Comparison of ENCODE assay signal across 14 cellular contexts in genomic region chr19:6774821-6775707, GRCh38. TPM values are rescaled to one million over a fixed set of nuclear protein-coding genes. Genes with fewer than 3 reads are reported as not detected.
DNase-seq lines count a peak whose midpoint lies in the region; ATAC-seq, FAIRE-seq and TF ChIP-seq lines count a peak whose summit lies in the region.
"Had no signal": no experiment of that assay in that cellular context is flagged by ENCODE, and none has a peak within 500 bp of the region (broad histone marks: within the 10 kb centered on the region; RNA-seq: fewer than 3 reads in every experiment).

No MANE protein-coding gene starts in this region.

- 83% methylated on average over 11 of the region's 11 CpGs for WGBS in prostate gland

- no peaks in the 10 kb centered on the region for H3K9me3 Mint-ChIP-seq in CD4-positive, alpha-beta memory T cell

- peaks cover 27 to 42% of the 10 kb centered on the region in 2 donors for H3K36me3 Mint-ChIP-seq in CD4-positive, alpha-beta memory T cell

- H3K4me1 ChIP-seq in CD4-positive, alpha-beta memory T cell (ENCODE audit: insufficient read depth, low read length), result peaks cover 58% of the 10 kb centered on the region
- no peaks in the 10 kb centered on the region for H3K4me1 ChIP-seq in prostate gland (replicated peaks)
- H3K4me1 ChIP-seq in kidney (ENCODE audit: control insufficient read depth in 1 of 2, insufficient read depth in 1 of 2, low read depth in 1 of 2, low read length in 2 of 2), result no peaks in the 10 kb centered on the region
- H3K4me1 ChIP-seq: tibial nerve had no signal

- no peak overlapping the region for H3K9ac ChIP-seq in kidney (ENCODE audit: low read length in 2 of 2)

- peaks cover 7% of the 10 kb centered on the region for H3K36me3 ChIP-seq in CD4-positive, alpha-beta memory T cell (ENCODE audit: insufficient read depth, low read length)
- no peaks in the 10 kb centered on the region for H3K36me3 ChIP-seq in prostate gland
- H3K36me3 ChIP-seq in kidney (ENCODE audit: control insufficient read depth in 1 of 2, insufficient read depth in 2 of 2, low read length in 2 of 2), result no peaks in the 10 kb centered on the region
- H3K36me3 ChIP-seq: tibial nerve had no signal

- TF ChIP-seq POLR2A in GM12891 (IDR thresholded peaks at IDR 0.05; ENCODE audit: low read depth, low read length) (no peak), prostate gland (IDR thresholded peaks at IDR 0.05) (no peak)

- no peak for DNase-seq in CD4-positive, alpha-beta memory T cell
- no peak for DNase-seq in GM12891 (ENCODE audit: insufficient read length, low spot score)
- peak; percentile 68 for DNase-seq in RPMI8226
- peak; percentile 2 for DNase-seq in fibroblast of peridontal ligament (ENCODE audit: extremely low read depth)
- DNase-seq in prostate gland (ENCODE audit: low spot score), result no peak
- no peak for DNase-seq in kidney
- no peak for DNase-seq in cerebellar cortex (ENCODE audit: low spot score)

- no peaks in the 10 kb centered on the region for H3K9me3 ChIP-seq in CD4-positive, alpha-beta memory T cell (ENCODE audit: control insufficient read depth in 1 of 2, low read length in 2 of 2)
- H3K9me3 ChIP-seq in prostate gland (no peaks in the 10 kb centered on the region), kidney (ENCODE audit: control insufficient read depth in 1 of 2, low read length in 2 of 2) (no peaks in the 10 kb centered on the region)

- CTCF ChIA-PET in CD4-positive, alpha-beta memory T cell (lab: Charles Lee; ENCODE audit: partially characterized antibody), result interaction anchor here (1.4 kb wide), 2 partner anchors 37 to 88 kb away, joined by 3 read pairs; no protein-coding TSS in a partner anchor

- H3K27ac Mint-ChIP-seq in CD4-positive, alpha-beta memory T cell, result peak overlapping the region; percentile 67 to 95 (median 86)

- ATAC-seq in HG03097 (IDR thresholded peaks at IDR 0.05; ENCODE audit: low FRiP score, unreplicated experiment), result no peak

- TF ChIP-seq CTCF in prostate gland (IDR thresholded peaks at IDR 0.05) (no peak), kidney (IDR thresholded peaks at IDR 0.05; ENCODE audit: borderline replicate concordance, extremely low read depth, insufficient read depth) (no peak)

- H3K27me3 Mint-ChIP-seq in CD4-positive, alpha-beta memory T cell, result no peaks in the 10 kb centered on the region

- H3K27me3 ChIP-seq in CD4-positive, alpha-beta memory T cell (ENCODE audit: insufficient read depth, low read length), result no peaks in the 10 kb centered on the region
- no peaks in the 10 kb centered on the region for H3K27me3 ChIP-seq in prostate gland (replicated peaks; ENCODE audit: insufficient read depth)

- FAIRE-seq in GM12891 (lab: Jason Lieb, UNC) (peak; percentile 28), kidney (lab: Jason Lieb, UNC) (no peak)
- FAIRE-seq: G401.6, keratinocyte had no signal

- peak overlapping the region; percentile 57 to 95 (median 72) for H3K4me3 Mint-ChIP-seq in CD4-positive, alpha-beta memory T cell

- no peak overlapping the region for H3K4me3 ChIP-seq in CD4-positive, alpha-beta memory T cell (ENCODE audit: low read length in 2 of 2)
- H3K4me3 ChIP-seq in prostate gland (no peak overlapping the region), kidney (ENCODE audit: low read length in 2 of 2) (no peak overlapping the region)
- H3K4me3 ChIP-seq: tibial nerve had no signal

- POLR2A ChIA-PET in CD4-positive, alpha-beta memory T cell (lab: Charles Lee; ENCODE audit: partially characterized antibody), result interaction anchor here (0.9 to 10.7 kb wide), 3 partner anchors 15 to 26 kb away, joined by 3 to 227 read pairs (median 13); no protein-coding TSS in a partner anchor

- H3K27ac ChIP-seq in CD4-positive, alpha-beta memory T cell (ENCODE audit: low read depth, low read length), result peak overlapping the region; percentile 26
- H3K27ac ChIP-seq in prostate gland (no peak overlapping the region), kidney (ENCODE audit: low read depth in 2 of 2, low read length in 2 of 2) (no peak overlapping the region)
- H3K27ac ChIP-seq: epithelial cell of prostate, tibial nerve, VCaP had no signal

- intact Hi-C loops in CD4-positive, alpha-beta memory T cell (cut with micrococcal nuclease), result no loop called here
- intact Hi-C loops in prostate gland (cut with DNase I) (no loop called here), kidney (cut with DNase I) (no loop called here)

- H3K4me1 Mint-ChIP-seq in CD4-positive, alpha-beta memory T cell, result peaks cover 41 to 66% (median 54%) of the 10 kb centered on the region in 4 donors

TF ChIP-seq in GM12891, 5 proteins besides CTCF, POLR2A, EP300 and RAD21:
- no peak for TF ChIP-seq TAF1 (IDR thresholded peaks at IDR 0.05; ENCODE audit: low read depth, low read length)
- TF ChIP-seq SPI1 (IDR thresholded peaks at IDR 0.05; ENCODE audit: low read depth, low read length), result no peak
- TF ChIP-seq POLR2AphosphoS5 (IDR thresholded peaks at IDR 0.05; ENCODE audit: low read depth, low read length), result no peak
- no peak for TF ChIP-seq POU2F2 (IDR thresholded peaks at IDR 0.05; ENCODE audit: low read depth, low read length)
- no peak for TF ChIP-seq PAX5 (IDR thresholded peaks at IDR 0.05; ENCODE audit: insufficient read depth, low read length, severe bottlenecking)

RNA-seq across cellular contexts. Expression of gene VAV1, which starts 2.6 kb away (rescaled TPM):
- 10 to 100 TPM; 82.5 to 87.6 TPM for total RNA-seq in CD4-positive, alpha-beta memory T cell
- polyA plus RNA-seq in CD4-positive, alpha-beta memory T cell, result 10 to 100 TPM; 16.0 to 23.9 TPM
- 41.2 TPM for polyA plus RNA-seq in GM12891 (2012; ENCODE audit: low read depth, missing spikeins)
- total RNA-seq in prostate gland (1 to 10 TPM; 3.6 to 4.8 TPM), kidney (15.5 TPM)
- 0.90 TPM for polyA plus RNA-seq in kidney (ENCODE audit: insufficient read depth, low read depth, low replicate concordance)
- total RNA-seq: osteocyte had no signal

RNA-seq across cellular contexts. Expression of gene SH2D3A, which starts 7.8 kb away (rescaled TPM):
- 10 to 100 TPM; 59.3 to 64.3 TPM for total RNA-seq in CD4-positive, alpha-beta memory T cell
- 10 to 100 TPM; 26.9 to 37.9 TPM for polyA plus RNA-seq in CD4-positive, alpha-beta memory T cell
- polyA plus RNA-seq in GM12891 (2012; ENCODE audit: low read depth, missing spikeins), result 6.5 TPM
- total RNA-seq in prostate gland, result 10 to 100 TPM; 35.5 to 45.1 TPM
- total RNA-seq in kidney, result 35.4 TPM
- 12.5 TPM for polyA plus RNA-seq in kidney (ENCODE audit: insufficient read depth, low read depth, low replicate concordance)
- total RNA-seq: osteocyte had no signal

RNA-seq across cellular contexts. Expression of gene TRIP10, which starts 35.6 kb away (rescaled TPM):
- 1 to 10 TPM; 6.1 to 6.5 TPM for total RNA-seq in CD4-positive, alpha-beta memory T cell
- polyA plus RNA-seq in CD4-positive, alpha-beta memory T cell, result 1 to 10 TPM; 1.1 to 2.0 TPM
- polyA plus RNA-seq in GM12891 (2012; ENCODE audit: low read depth, missing spikeins), result 44.5 TPM
- total RNA-seq in prostate gland (10 to 100 TPM; 37.0 to 74.2 TPM), kidney (92.9 TPM)
- polyA plus RNA-seq in kidney (ENCODE audit: insufficient read depth, low read depth, low replicate concordance), result 57.5 TPM

RNA-seq across cellular contexts. Expression of gene GPR108, which starts 37.7 kb away (rescaled TPM):
- total RNA-seq in CD4-positive, alpha-beta memory T cell, result 10 to 100 TPM; 75.6 to 85.3 TPM
- polyA plus RNA-seq in CD4-positive, alpha-beta memory T cell, result 100 to 1,000 TPM in 1 of 2 donors, 10 to 100 TPM in 1; 99.2 to 183 TPM
- 44.9 TPM for polyA plus RNA-seq in GM12891 (2012; ENCODE audit: low read depth, missing spikeins)
- 10 to 100 TPM; 62.7 to 98.0 TPM for total RNA-seq in prostate gland
- 113 TPM for total RNA-seq in kidney
- polyA plus RNA-seq in kidney (ENCODE audit: insufficient read depth, low read depth, low replicate concordance), result 144 TPM

RNA-seq across cellular contexts. Expression of gene C3, which starts 54.6 kb away (rescaled TPM):
- total RNA-seq in CD4-positive, alpha-beta memory T cell, result 1 to 10 TPM; 1.5 to 2.2 TPM
- not detected for polyA plus RNA-seq in CD4-positive, alpha-beta memory T cell
- polyA plus RNA-seq in GM12891 (2012; ENCODE audit: low read depth, missing spikeins), result 0.62 TPM
- total RNA-seq in prostate gland, result 100 to 1,000 TPM in 1 of 2 donors, 10 to 100 TPM in 1; 95.1 to 165 TPM
- total RNA-seq in kidney, result 3,831 TPM
- 452 TPM for polyA plus RNA-seq in kidney (ENCODE audit: insufficient read depth, low read depth, low replicate concordance)

Comparison
In these comparisons a context has a peak if more than half of its experiments do, and no peak if none do; other contexts are left out.
1. DNase-seq: peak in RPMI8226 (single experiment) and fibroblast of peridontal ligament (single experiment); none in CD4-positive, alpha-beta memory T cell (0 of 5), GM12891 (single experiment), prostate gland (single experiment), kidney (single experiment) and cerebellar cortex (single experiment).
2. RNA of gene TRIP10, which starts 35.6 kb away (total RNA-seq): 92.9 TPM in kidney (single experiment) and 37.0 to 74.2 TPM in prostate gland; 6.1 to 6.5 TPM in CD4-positive, alpha-beta memory T cell; every median in the first group is over 4 times any median in the second.